In genomic region chr6:170084166-170084730, GRCh38 we compare ENCODE assay signal across 18 cellular contexts.
DNase-seq lines count a peak whose midpoint lies in the region; ATAC-seq and TF ChIP-seq lines count a peak whose summit lies in the region.
"Had no signal": no experiment of that assay in that cellular context is flagged by ENCODE, and none has a peak within 500 bp of the region (broad histone marks: within the 10 kb centered on the region; RNA-seq: fewer than 3 reads in every experiment).

No MANE protein-coding gene starts in this region.

- H3K79me1 ChIP-seq in neuronal stem cell (ENCODE audit: low read depth, low read length), result no peaks in the 10 kb centered on the region

- no peak overlapping the region for H3K4me3 ChIP-seq in heart right ventricle
- no peak overlapping the region for H3K4me3 ChIP-seq in neuronal stem cell (ENCODE audit: low read length in 2 of 2)
- H3K4me3 ChIP-seq: BLaER1 treated with 17β-estradiol and CSF1 and Interleukin-3, amounts not matched to agents 10 nM and 100 nM had no signal

- no peak overlapping the region for H3K4me3 Mint-ChIP-seq in activated CD4-positive, alpha-beta memory T cell treated with anti-CD3 and anti-CD28 coated beads, Interleukin-2, amount 10 ng/mL, durations not matched to agents 7 days and 5 days
- H3K4me3 Mint-ChIP-seq in activated CD4-positive, alpha-beta memory T cell treated with anti-CD3 and anti-CD28 coated beads for 36 hours, result no peak overlapping the region
- no peak overlapping the region for H3K4me3 Mint-ChIP-seq in type B pancreatic cell
- H3K4me3 Mint-ChIP-seq in endothelial cell (ENCODE audit: unreplicated experiment), result no peak overlapping the region

- H4K8ac ChIP-seq in neuronal stem cell (ENCODE audit: low read depth, low read length), result no peak overlapping the region

- TF ChIP-seq CTCF in heart right ventricle (IDR thresholded peaks at IDR 0.05) (no peak), type B pancreatic cell (conservative IDR thresholded peaks at IDR 0.05) (no peak), endothelial cell (IDR thresholded peaks at IDR 0.05; ENCODE audit: unreplicated experiment) (no peak)

- H4K91ac ChIP-seq in neuronal stem cell (ENCODE audit: low read depth, low read length, poor library complexity), result no peak overlapping the region

- H2BK5ac ChIP-seq in neuronal stem cell (ENCODE audit: low read length), result no peak overlapping the region

- H3K27ac Mint-ChIP-seq in activated CD4-positive, alpha-beta memory T cell treated with anti-CD3 and anti-CD28 coated beads, Interleukin-2, amount 10 ng/mL, durations not matched to agents 7 days and 5 days, result no peak overlapping the region
- H3K27ac Mint-ChIP-seq in activated CD4-positive, alpha-beta memory T cell treated with anti-CD3 and anti-CD28 coated beads for 36 hours, result no peak overlapping the region
- no peak overlapping the region for H3K27ac Mint-ChIP-seq in type B pancreatic cell
- no peak overlapping the region for H3K27ac Mint-ChIP-seq in endothelial cell (ENCODE audit: unreplicated experiment)

- no peak overlapping the region for H2BK12ac ChIP-seq in neuronal stem cell (ENCODE audit: low read length)

- H3K4me2 ChIP-seq in neuronal stem cell (ENCODE audit: insufficient read depth, low read length, poor library complexity, severe bottlenecking), result no peak overlapping the region
- H3K4me2 ChIP-seq: BLaER1 treated with 17β-estradiol and CSF1 and Interleukin-3, amounts not matched to agents 10 nM and 100 nM had no signal

- ATAC-seq in left cardiac atrium, result no peak
- ATAC-seq in heart right ventricle, result no peak
- ATAC-seq in GM19452 (IDR thresholded peaks at IDR 0.05; ENCODE audit: unreplicated experiment), result no peak

- no peak overlapping the region for H3K27ac ChIP-seq in heart right ventricle
- H3K27ac ChIP-seq in neuronal stem cell (replicated peaks; ENCODE audit: low read length), result no peak overlapping the region
- H3K27ac ChIP-seq: BLaER1 treated with 17β-estradiol and CSF1 and Interleukin-3, amounts not matched to agents 10 nM and 100 nM had no signal

- H3K27me3 ChIP-seq in heart right ventricle (peaks cover 0 to 11% (median 2%) of the 10 kb centered on the region in 7 donors), neuronal stem cell (ENCODE audit: control insufficient read depth in 3 of 3, insufficient read depth in 3 of 3, low read depth in 1 of 3, low read length in 3 of 3) (peaks cover 0 to 9% (median 0%) of the 10 kb centered on the region in 3 experiments)

- intact Hi-C loops in activated CD4-positive, alpha-beta memory T cell treated with anti-CD3 and anti-CD28 coated beads for 36 hours (cut with micrococcal nuclease), result loop anchor here (10.0 kb wide), 1 partner anchor 211 kb away; the partner anchor contains the start of gene DLL1
- intact Hi-C loops in left cardiac atrium (cut with DNase I) (no loop called here), heart right ventricle (cut with DNase I) (no loop called here)

- H3K18ac ChIP-seq in neuronal stem cell (ENCODE audit: low read length), result peak overlapping the region; percentile 24

- H2AK5ac ChIP-seq in neuronal stem cell (ENCODE audit: low read depth, low read length), result peak overlapping the region; percentile 60

- no peak overlapping the region for H3K23ac ChIP-seq in neuronal stem cell (ENCODE audit: low read depth, low read length, poor library complexity)

- no peak overlapping the region for H3K9ac ChIP-seq in neuronal stem cell (ENCODE audit: low read depth, low read length, poor library complexity)
- H3K9ac ChIP-seq: BLaER1 treated with 17β-estradiol and CSF1 and Interleukin-3, amounts not matched to agents 10 nM and 100 nM had no signal

- no peak overlapping the region for H3K4ac ChIP-seq in neuronal stem cell (ENCODE audit: low read length)

- 90 to 94% methylated on average over 20 to 21 of the region's 21 CpGs for WGBS in heart right ventricle, 2 donors
- no CpG with 5 or more reads among the region's 21 CpGs for WGBS in neuronal stem cell (ENCODE audit: extremely low coverage in 2 of 2, insufficient read length in 2 of 2, insufficient replicate concordance in 1 of 2), 2 donors

- H3K14ac ChIP-seq in neuronal stem cell (ENCODE audit: low read length), result no peak overlapping the region

- peak; percentile 9 for DNase-seq in activated CD4-positive, alpha-beta memory T cell treated with anti-CD3 and anti-CD28 coated beads, Interleukin-2, amount 10 ng/mL, durations not matched to agents 7 days and 5 days
- no peak for DNase-seq in activated CD4-positive, alpha-beta memory T cell treated with anti-CD3 and anti-CD28 coated beads for 36 hours
- peak; percentile 3 for DNase-seq in left cardiac atrium
- no peak for DNase-seq in heart right ventricle
- no peak for DNase-seq in neuronal stem cell (ENCODE audit: low spot score)
- peak; percentile 42 for DNase-seq in type B pancreatic cell (ENCODE audit: extremely low spot score, unreplicated experiment)
- no peak for DNase-seq in endothelial cell (ENCODE audit: low spot score)
- DNase-seq: 8988T; CD4-positive, alpha-beta memory T cell; DMS79 treated with DMSO at 0.1 percent for 48 hours; Kasumi-1; NCI-H2081 treated with DMSO at 0.1 percent for 48 hours; NCI-H446; NCI-H526 treated with DMSO at 0.1 percent for 48 hours; SHP77 had no signal

- CTCF ChIA-PET in activated CD4-positive, alpha-beta memory T cell treated with anti-CD3 and anti-CD28 coated beads, Interleukin-2, amount 10 ng/mL, durations not matched to agents 7 days and 5 days (lab: Charles Lee), result no interaction called here
- CTCF ChIA-PET in activated CD4-positive, alpha-beta memory T cell treated with anti-CD3 and anti-CD28 coated beads for 36 hours (lab: Charles Lee), result no interaction called here

- H2BK15ac ChIP-seq in neuronal stem cell (ENCODE audit: low read length), result no peak overlapping the region

- POLR2A ChIA-PET in activated CD4-positive, alpha-beta memory T cell treated with anti-CD3 and anti-CD28 coated beads, Interleukin-2, amount 10 ng/mL, durations not matched to agents 7 days and 5 days (lab: Charles Lee), result no interaction called here
- POLR2A ChIA-PET in activated CD4-positive, alpha-beta memory T cell treated with anti-CD3 and anti-CD28 coated beads for 36 hours (lab: Charles Lee), result no interaction called here

- H3K4me1 Mint-ChIP-seq in activated CD4-positive, alpha-beta memory T cell treated with anti-CD3 and anti-CD28 coated beads, Interleukin-2, amount 10 ng/mL, durations not matched to agents 7 days and 5 days, result peaks cover 27% of the 10 kb centered on the region
- peaks cover 16% of the 10 kb centered on the region for H3K4me1 Mint-ChIP-seq in activated CD4-positive, alpha-beta memory T cell treated with anti-CD3 and anti-CD28 coated beads for 36 hours (ENCODE audit: low read depth)
- H3K4me1 Mint-ChIP-seq in type B pancreatic cell (ENCODE audit: unreplicated experiment) (peaks cover 3% of the 10 kb centered on the region), endothelial cell (ENCODE audit: unreplicated experiment) (peaks cover 3% of the 10 kb centered on the region)

- H3K27me3 Mint-ChIP-seq in activated CD4-positive, alpha-beta memory T cell treated with anti-CD3 and anti-CD28 coated beads, Interleukin-2, amount 10 ng/mL, durations not matched to agents 7 days and 5 days, result peaks cover 7% of the 10 kb centered on the region
- H3K27me3 Mint-ChIP-seq in activated CD4-positive, alpha-beta memory T cell treated with anti-CD3 and anti-CD28 coated beads for 36 hours, result no peaks in the 10 kb centered on the region
- H3K27me3 Mint-ChIP-seq in type B pancreatic cell (peaks cover 16% of the 10 kb centered on the region), endothelial cell (ENCODE audit: unreplicated experiment) (peaks cover 2% of the 10 kb centered on the region)

- no peak overlapping the region for H2BK120ac ChIP-seq in neuronal stem cell (ENCODE audit: low read depth, low read length)

- H3K36me3 ChIP-seq in heart right ventricle (no peaks in the 10 kb centered on the region), neuronal stem cell (replicated peaks in 1 of 2; ENCODE audit: control insufficient read depth in 2 of 2, insufficient read depth in 2 of 2, low read length in 2 of 2) (no peaks in the 10 kb centered on the region)
- H3K36me3 ChIP-seq: BLaER1 treated with 17β-estradiol and CSF1 and Interleukin-3, amounts not matched to agents 10 nM and 100 nM had no signal

- H3K9me3 Mint-ChIP-seq in activated CD4-positive, alpha-beta memory T cell treated with anti-CD3 and anti-CD28 coated beads, Interleukin-2, amount 10 ng/mL, durations not matched to agents 7 days and 5 days, result peaks cover under 1% of the 10 kb centered on the region
- no peaks in the 10 kb centered on the region for H3K9me3 Mint-ChIP-seq in activated CD4-positive, alpha-beta memory T cell treated with anti-CD3 and anti-CD28 coated beads for 36 hours
- H3K9me3 Mint-ChIP-seq in type B pancreatic cell (peaks cover 1% of the 10 kb centered on the region), endothelial cell (ENCODE audit: unreplicated experiment) (peaks cover 1% of the 10 kb centered on the region)

- H3K4me1 ChIP-seq in heart right ventricle (peaks cover 0 to 13% (median under 1%) of the 10 kb centered on the region in 9 donors), neuronal stem cell (ENCODE audit: control insufficient read depth in 2 of 2, insufficient read depth in 1 of 2, low read depth in 1 of 2, low read length in 2 of 2) (peaks cover 27 to 30% of the 10 kb centered on the region in 2 donors)
- H3K4me1 ChIP-seq: Caco-2 had no signal

- no peaks in the 10 kb centered on the region for H3K9me3 ChIP-seq in heart right ventricle
- H3K9me3 ChIP-seq in neuronal stem cell (replicated peaks in 1 of 2; ENCODE audit: control insufficient read depth in 2 of 2, insufficient read depth in 1 of 2, low read depth in 1 of 2, low read length in 2 of 2), result peaks cover 0 to 4% of the 10 kb centered on the region in 2 donors
- H3K9me3 ChIP-seq: Caco-2 had no signal

- H3K36me3 Mint-ChIP-seq in activated CD4-positive, alpha-beta memory T cell treated with anti-CD3 and anti-CD28 coated beads, Interleukin-2, amount 10 ng/mL, durations not matched to agents 7 days and 5 days (ENCODE audit: low read depth), result no peaks in the 10 kb centered on the region
- H3K36me3 Mint-ChIP-seq in activated CD4-positive, alpha-beta memory T cell treated with anti-CD3 and anti-CD28 coated beads for 36 hours, result peaks cover 1% of the 10 kb centered on the region
- H3K36me3 Mint-ChIP-seq in type B pancreatic cell (no peaks in the 10 kb centered on the region), endothelial cell (ENCODE audit: low read depth, unreplicated experiment) (no peaks in the 10 kb centered on the region)
- H3K36me3 Mint-ChIP-seq: CD4-positive, alpha-beta memory T cell had no signal

- H2AFZ ChIP-seq in neuronal stem cell (ENCODE audit: low read length), result no peak overlapping the region

Comparison
In these comparisons a context has a peak if more than half of its experiments do, and no peak if none do; other contexts are left out.
1. DNase-seq: peak in activated CD4-positive, alpha-beta memory T cell treated with anti-CD3 and anti-CD28 coated beads, Interleukin-2, amount 10 ng/mL, durations not matched to agents 7 days and 5 days (single experiment), left cardiac atrium (single experiment) and type B pancreatic cell (single experiment); none in activated CD4-positive, alpha-beta memory T cell treated with anti-CD3 and anti-CD28 coated beads for 36 hours (single experiment), heart right ventricle (0 of 2), neuronal stem cell (single experiment) and endothelial cell (single experiment).